Comparison of ENCODE assay signal across 8 cellular contexts in genomic region chr4:185183622-185184281, GRCh38. TPM values are rescaled to one million over a fixed set of nuclear protein-coding genes. Genes with fewer than 3 reads are reported as not detected.
DNase-seq lines count a peak whose midpoint lies in the region; ATAC-seq and TF ChIP-seq lines count a peak whose summit lies in the region.

No MANE protein-coding gene starts in this region.

- H3K27ac Mint-ChIP-seq in activated naive CD4-positive, alpha-beta T cell treated with anti-CD3 and anti-CD28 coated beads, Interleukin-2, amount 50 U/mL, for 72 hours = peak overlapping the region in 1 of 2 donors; percentile 44

- H3K36me3 ChIP-seq in BJ (ENCODE audit: control insufficient read depth, insufficient read depth, low read length) (peaks cover 1% of the 10 kb centered on the region; the same call in 1 of the 2 replicates), aorta (ENCODE audit: control insufficient read depth in 1 of 2, insufficient read depth in 2 of 2, low read length in 1 of 2) (no peaks in the 10 kb centered on the region)

- peaks cover 4 to 26% of the 10 kb centered on the region in 2 donors for H3K36me3 Mint-ChIP-seq in activated naive CD4-positive, alpha-beta T cell treated with anti-CD3 and anti-CD28 coated beads, Interleukin-2, amount 50 U/mL, for 72 hours

- H3K4me3 ChIP-seq in BJ (ENCODE audit: low read depth, low read length) (no peak overlapping the region), aorta (ENCODE audit: low read length in 2 of 2) (no peak overlapping the region)

- H3K4me1 ChIP-seq in aorta (ENCODE audit: control insufficient read depth in 1 of 2, insufficient read depth in 2 of 2, low read length in 2 of 2) = peaks cover 4 to 10% of the 10 kb centered on the region in 2 donors

- CTCF ChIA-PET in BJ (lab: Yijun Ruan, JAX) = interaction anchor here (0.6 to 3.4 kb wide), 24 partner anchors 9 to 242 kb away, joined by 3 to 20 read pairs (median 3); partner anchors contain the start of genes ANKRD37 and SLC25A4

- no peaks in the 10 kb centered on the region for H3K9me3 ChIP-seq in aorta (ENCODE audit: control insufficient read depth, low read length)

- intact Hi-C loops in head of caudate nucleus (cut with DNase I) (loop anchor here (5.0 kb wide), 1 partner anchor 41 kb away; the partner anchor contains the start of gene SLC25A4), posterior cingulate gyrus (cut with DNase I) (loop anchor here (2.0 to 10.0 kb wide), 3 partner anchors 41 to 176 kb away; partner anchors contain the start of gene SLC25A4), aorta (cut with DNase I) (loop anchor here (2.0 to 5.0 kb wide), 2 partner anchors 41 to 141 kb away; partner anchors contain the start of gene SLC25A4 (in 1 of the 2))

- DNase-seq in BJ (ENCODE audit: low read depth) = no peak
- peak; percentile 70 for DNase-seq in NCI-H1105 (lab: John Stamatoyannopoulos, UW)
- peak in 1 of 2 donors; percentile 80 for DNase-seq in activated naive CD4-positive, alpha-beta T cell treated with anti-CD3 and anti-CD28 coated beads, Interleukin-2, amount 50 U/mL, for 72 hours (ENCODE audit: low spot score in 2 of 2)
- DNase-seq in head of caudate nucleus = peak; percentile 32 to 96 (median 84)
- DNase-seq in posterior cingulate gyrus = peak in 7 of 10 donors; percentile 66 to 92 (median 81)
- DNase-seq in aorta = peak in 1 of 2 donors; percentile 79

- no peaks in the 10 kb centered on the region for H3K9me3 Mint-ChIP-seq in activated naive CD4-positive, alpha-beta T cell treated with anti-CD3 and anti-CD28 coated beads, Interleukin-2, amount 50 U/mL, for 72 hours

- peak overlapping the region in 1 of 2 donors; percentile 52 for H3K27ac ChIP-seq in aorta (ENCODE audit: low read depth in 1 of 2, low read length in 2 of 2)

- peak; percentile 61 for ATAC-seq in GM21526 (IDR thresholded peaks at IDR 0.05; ENCODE audit: low FRiP score, unreplicated experiment)
- ATAC-seq in SK-N-SH treated with all-trans-retinoic acid at 6 μM for 48 hours = peak; percentile 91
- ATAC-seq in activated naive CD4-positive, alpha-beta T cell treated with anti-CD3 and anti-CD28 coated beads, Interleukin-2, amount 50 U/mL, for 72 hours = peak; percentile 70 to 71
- peak; percentile 77 for ATAC-seq in aorta (ENCODE audit: low FRiP score)

- WGBS in aorta, 2 donors = 28 to 30% methylated on average over 6 of the region's 6 CpGs

- H3K27me3 ChIP-seq in BJ (ENCODE audit: control insufficient read depth, insufficient read depth, low read length) = no peaks in the 10 kb centered on the region
- no peaks in the 10 kb centered on the region for H3K27me3 ChIP-seq in aorta (ENCODE audit: control insufficient read depth in 1 of 2, insufficient read depth in 2 of 2, low read length in 1 of 2)

- peak; percentile 83 for TF ChIP-seq CTCF in BJ (IDR thresholded peaks at IDR 0.05; ENCODE audit: insufficient read depth, low read depth, low read length)

- POLR2A ChIA-PET in BJ (lab: Charles Lee) = no interaction called here

TF ChIP-seq in SK-N-SH treated with all-trans-retinoic acid at 6 μM for 48 hours, 23 proteins besides CTCF, POLR2A, EP300 and RAD21:
- TF ChIP-seq SNAI2 (CRISPR knock-in tag; IDR thresholded peaks at IDR 0.05) = no peak
- TF ChIP-seq ZNF8 (CRISPR knock-in tag; IDR thresholded peaks at IDR 0.05) = no peak
- no peak for TF ChIP-seq ARNTL (CRISPR knock-in tag; IDR thresholded peaks at IDR 0.05; ENCODE audit: borderline replicate concordance, low read depth)
- TF ChIP-seq, protein P1, sequence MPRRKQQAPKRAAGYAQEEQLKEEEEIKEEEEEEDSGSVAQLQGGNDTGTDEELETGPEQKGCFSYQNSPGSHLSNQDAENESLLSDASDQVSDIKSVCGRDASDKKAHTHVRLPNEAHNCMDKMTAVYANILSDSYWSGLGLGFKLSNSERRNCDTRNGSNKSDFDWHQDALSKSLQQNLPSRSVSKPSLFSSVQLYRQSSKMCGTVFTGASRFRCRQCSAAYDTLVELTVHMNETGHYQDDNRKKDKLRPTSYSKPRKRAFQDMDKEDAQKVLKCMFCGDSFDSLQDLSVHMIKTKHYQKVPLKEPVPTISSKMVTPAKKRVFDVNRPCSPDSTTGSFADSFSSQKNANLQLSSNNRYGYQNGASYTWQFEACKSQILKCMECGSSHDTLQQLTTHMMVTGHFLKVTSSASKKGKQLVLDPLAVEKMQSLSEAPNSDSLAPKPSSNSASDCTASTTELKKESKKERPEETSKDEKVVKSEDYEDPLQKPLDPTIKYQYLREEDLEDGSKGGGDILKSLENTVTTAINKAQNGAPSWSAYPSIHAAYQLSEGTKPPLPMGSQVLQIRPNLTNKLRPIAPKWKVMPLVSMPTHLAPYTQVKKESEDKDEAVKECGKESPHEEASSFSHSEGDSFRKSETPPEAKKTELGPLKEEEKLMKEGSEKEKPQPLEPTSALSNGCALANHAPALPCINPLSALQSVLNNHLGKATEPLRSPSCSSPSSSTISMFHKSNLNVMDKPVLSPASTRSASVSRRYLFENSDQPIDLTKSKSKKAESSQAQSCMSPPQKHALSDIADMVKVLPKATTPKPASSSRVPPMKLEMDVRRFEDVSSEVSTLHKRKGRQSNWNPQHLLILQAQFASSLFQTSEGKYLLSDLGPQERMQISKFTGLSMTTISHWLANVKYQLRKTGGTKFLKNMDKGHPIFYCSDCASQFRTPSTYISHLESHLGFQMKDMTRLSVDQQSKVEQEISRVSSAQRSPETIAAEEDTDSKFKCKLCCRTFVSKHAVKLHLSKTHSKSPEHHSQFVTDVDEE (CRISPR knock-in tag; IDR thresholded peaks at IDR 0.05) = no peak
- TF ChIP-seq POU6F1 (CRISPR knock-in tag; IDR thresholded peaks at IDR 0.05; ENCODE audit: borderline replicate concordance, low read depth) = no peak
- TF ChIP-seq, protein P2, sequence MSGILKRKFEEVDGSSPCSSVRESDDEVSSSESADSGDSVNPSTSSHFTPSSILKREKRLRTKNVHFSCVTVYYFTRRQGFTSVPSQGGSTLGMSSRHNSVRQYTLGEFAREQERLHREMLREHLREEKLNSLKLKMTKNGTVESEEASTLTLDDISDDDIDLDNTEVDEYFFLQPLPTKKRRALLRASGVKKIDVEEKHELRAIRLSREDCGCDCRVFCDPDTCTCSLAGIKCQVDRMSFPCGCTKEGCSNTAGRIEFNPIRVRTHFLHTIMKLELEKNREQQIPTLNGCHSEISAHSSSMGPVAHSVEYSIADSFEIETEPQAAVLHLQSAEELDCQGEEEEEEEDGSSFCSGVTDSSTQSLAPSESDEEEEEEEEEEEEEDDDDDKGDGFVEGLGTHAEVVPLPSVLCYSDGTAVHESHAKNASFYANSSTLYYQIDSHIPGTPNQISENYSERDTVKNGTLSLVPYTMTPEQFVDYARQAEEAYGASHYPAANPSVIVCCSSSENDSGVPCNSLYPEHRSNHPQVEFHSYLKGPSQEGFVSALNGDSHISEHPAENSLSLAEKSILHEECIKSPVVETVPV (CRISPR knock-in tag; IDR thresholded peaks at IDR 0.05) = no peak
- no peak for TF ChIP-seq PPARA (CRISPR knock-in tag; IDR thresholded peaks at IDR 0.05; ENCODE audit: borderline replicate concordance)
- no peak for TF ChIP-seq RARB (CRISPR knock-in tag; IDR thresholded peaks at IDR 0.05)
- TF ChIP-seq CREB5 (CRISPR knock-in tag; IDR thresholded peaks at IDR 0.05; ENCODE audit: low read depth) = no peak

RNA-seq across cellular contexts. Expression of gene CFAP97, which starts 20.0 kb away (rescaled TPM):
- polyA plus RNA-seq in BJ (2011; rRNA removed) (16.4 and 35.3 TPM in 2 replicates), aorta (10 to 100 TPM; 16.6 to 24.0 TPM)
- 13.1 and 14.3 TPM in 2 replicates for polyA minus RNA-seq in BJ (2011; rRNA and poly(A)+ RNA removed)
- total RNA-seq in activated naive CD4-positive, alpha-beta T cell treated with anti-CD3 and anti-CD28 coated beads, Interleukin-2, amount 50 U/mL, for 72 hours = 10 to 100 TPM; 27.6 to 42.2 TPM
- total RNA-seq in aorta = 10 to 100 TPM; 49.8 to 58.4 TPM

RNA-seq across cellular contexts. Expression of gene SNX25, which starts 25.6 kb away (rescaled TPM):
- polyA plus RNA-seq in BJ (2011; rRNA removed) = 11.7 and 22.5 TPM in 2 replicates
- polyA minus RNA-seq in BJ (2011; rRNA and poly(A)+ RNA removed) = 30.3 and 50.8 TPM in 2 replicates
- 10 to 100 TPM in 1 of 2 donors, 1 to 10 TPM in 1; 9.8 to 19.9 TPM for total RNA-seq in activated naive CD4-positive, alpha-beta T cell treated with anti-CD3 and anti-CD28 coated beads, Interleukin-2, amount 50 U/mL, for 72 hours
- total RNA-seq in aorta = 10 to 100 TPM; 36.2 to 44.7 TPM
- 10 to 100 TPM in 1 of 2 donors, 1 to 10 TPM in 1; 8.6 to 12.7 TPM for polyA plus RNA-seq in aorta

RNA-seq across cellular contexts. Expression of gene SLC25A4, which starts 40.7 kb away (rescaled TPM):
- 24.2 and 29.2 TPM in 2 replicates for polyA plus RNA-seq in BJ (2011; rRNA removed)
- 7.9 and 11.8 TPM in 2 replicates for polyA minus RNA-seq in BJ (2011; rRNA and poly(A)+ RNA removed)
- 1 to 10 TPM; 3.1 to 8.1 TPM for total RNA-seq in activated naive CD4-positive, alpha-beta T cell treated with anti-CD3 and anti-CD28 coated beads, Interleukin-2, amount 50 U/mL, for 72 hours
- total RNA-seq in aorta = 100 to 1,000 TPM in 1 of 2 donors, 10 to 100 TPM in 1; 72.6 to 119 TPM
- polyA plus RNA-seq in aorta = 10 to 100 TPM; 89.2 to 95.4 TPM

Comparison
In these comparisons a context has a peak if more than half of its experiments do, and no peak if none do; other contexts are left out.
1. RNA of gene SLC25A4, which starts 40.7 kb away (total RNA-seq): 72.6 to 119 TPM in aorta; 3.1 to 8.1 TPM in activated naive CD4-positive, alpha-beta T cell treated with anti-CD3 and anti-CD28 coated beads, Interleukin-2, amount 50 U/mL, for 72 hours; every median in the first group is over 4 times any median in the second.
2. Peak in every context shown above with its lines, with median percentiles within 50 percentile points of each other: ATAC-seq.